In genomic region chr1:173562813-173563212, GRCh38 we compare ENCODE assay signal across 1 cellular context.
TF ChIP-seq lines count a peak whose summit lies in the region.

No MANE protein-coding gene starts in this region.

TF ChIP-seq in GM23338, 12 proteins besides CTCF, POLR2A, EP300 and RAD21 (continued from another document):
- TF ChIP-seq, protein P1, sequence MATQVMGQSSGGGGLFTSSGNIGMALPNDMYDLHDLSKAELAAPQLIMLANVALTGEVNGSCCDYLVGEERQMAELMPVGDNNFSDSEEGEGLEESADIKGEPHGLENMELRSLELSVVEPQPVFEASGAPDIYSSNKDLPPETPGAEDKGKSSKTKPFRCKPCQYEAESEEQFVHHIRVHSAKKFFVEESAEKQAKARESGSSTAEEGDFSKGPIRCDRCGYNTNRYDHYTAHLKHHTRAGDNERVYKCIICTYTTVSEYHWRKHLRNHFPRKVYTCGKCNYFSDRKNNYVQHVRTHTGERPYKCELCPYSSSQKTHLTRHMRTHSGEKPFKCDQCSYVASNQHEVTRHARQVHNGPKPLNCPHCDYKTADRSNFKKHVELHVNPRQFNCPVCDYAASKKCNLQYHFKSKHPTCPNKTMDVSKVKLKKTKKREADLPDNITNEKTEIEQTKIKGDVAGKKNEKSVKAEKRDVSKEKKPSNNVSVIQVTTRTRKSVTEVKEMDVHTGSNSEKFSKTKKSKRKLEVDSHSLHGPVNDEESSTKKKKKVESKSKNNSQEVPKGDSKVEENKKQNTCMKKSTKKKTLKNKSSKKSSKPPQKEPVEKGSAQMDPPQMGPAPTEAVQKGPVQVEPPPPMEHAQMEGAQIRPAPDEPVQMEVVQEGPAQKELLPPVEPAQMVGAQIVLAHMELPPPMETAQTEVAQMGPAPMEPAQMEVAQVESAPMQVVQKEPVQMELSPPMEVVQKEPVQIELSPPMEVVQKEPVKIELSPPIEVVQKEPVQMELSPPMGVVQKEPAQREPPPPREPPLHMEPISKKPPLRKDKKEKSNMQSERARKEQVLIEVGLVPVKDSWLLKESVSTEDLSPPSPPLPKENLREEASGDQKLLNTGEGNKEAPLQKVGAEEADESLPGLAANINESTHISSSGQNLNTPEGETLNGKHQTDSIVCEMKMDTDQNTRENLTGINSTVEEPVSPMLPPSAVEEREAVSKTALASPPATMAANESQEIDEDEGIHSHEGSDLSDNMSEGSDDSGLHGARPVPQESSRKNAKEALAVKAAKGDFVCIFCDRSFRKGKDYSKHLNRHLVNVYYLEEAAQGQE (IDR thresholded peaks at IDR 0.05; ENCODE audit: unreplicated experiment) = no peak
- TF ChIP-seq NANOG (IDR thresholded peaks at IDR 0.05; ENCODE audit: borderline replicate concordance) (no peak), ETS1 (IDR thresholded peaks at IDR 0.05) (no peak), ZNF114 (CRISPR knock-in tag; IDR thresholded peaks at IDR 0.05) (no peak), POLR2AphosphoS5 (IDR thresholded peaks at IDR 0.05; ENCODE audit: low read depth) (no peak), EZH2phosphoT487 (IDR thresholded peaks at IDR 0.05; ENCODE audit: unreplicated experiment) (no peak), EZH2 (IDR thresholded peaks at IDR 0.05; ENCODE audit: low read depth, unreplicated experiment) (no peak), STAT1 (IDR thresholded peaks at IDR 0.05; ENCODE audit: unreplicated experiment) (no peak)
TF ChIP-seq in GM23338: peak in this region for 0.
